In genomic region chr19:11540642-11541041, GRCh38 we compare ENCODE assay signal across 1 cellular context.
TF ChIP-seq lines count a peak whose summit lies in the region.

No MANE protein-coding gene starts in this region.

TF ChIP-seq in HEK293, 187 proteins besides CTCF, POLR2A, EP300 and RAD21 (continued from another document):
- TF ChIP-seq HIC1 (tag by site-specific recombination; IDR thresholded peaks at IDR 0.05) (0 out of 2 replicates have a peak, but pooled peaks have one; percentile 11), ZNF624 (tag by site-specific recombination; IDR thresholded peaks at IDR 0.05) (no peak)
